Comparison of ENCODE assay signal across 5 cellular contexts in the genomic region with DNA sequence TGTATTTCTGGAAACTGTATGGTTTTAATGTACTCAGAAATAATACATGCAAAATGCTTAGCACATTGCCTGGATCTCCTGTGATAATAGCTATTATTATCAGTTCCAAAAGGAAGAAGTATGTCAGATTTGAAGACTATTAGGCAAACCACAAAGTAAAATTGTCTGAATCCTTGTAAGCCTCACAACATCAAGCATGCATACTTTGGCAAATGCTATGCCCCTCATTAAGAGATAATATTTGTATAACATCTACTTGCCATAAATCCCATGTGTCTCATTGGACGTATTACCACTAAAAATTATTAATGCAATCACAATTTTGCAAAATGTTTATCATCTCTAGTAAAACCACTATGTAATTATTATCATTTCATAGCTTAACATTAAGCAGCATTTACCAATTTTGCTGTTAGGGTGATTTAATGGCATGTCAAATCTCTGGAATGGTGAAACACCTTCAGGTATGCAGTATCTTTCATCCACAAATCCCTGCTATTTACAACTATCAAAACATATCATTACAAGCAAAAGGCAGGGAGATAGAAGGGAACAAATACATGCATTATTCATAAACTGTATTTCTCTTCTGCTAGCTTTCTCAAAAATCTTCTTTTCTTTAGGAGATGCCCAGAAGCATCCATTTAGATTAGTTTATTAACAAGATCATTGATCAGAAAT.
"Had no signal": no experiment of that assay in that cellular context is flagged by ENCODE, and none has a peak within 500 bp of the region (broad histone marks: within the 10 kb centered on the region; RNA-seq: fewer than 3 reads in every experiment).

No MANE protein-coding gene starts in this region.

- FAIRE-seq: HepG2 had no signal

- ATAC-seq: GM23338, HepG2 had no signal

- DNase-seq: H9, HCEC 1CT, KBM-7 had no signal
